Comparison of ENCODE assay signal across 16 cellular contexts in genomic region chr3:39183231-39184080, GRCh38. TPM values are rescaled to one million over a fixed set of nuclear protein-coding genes. Genes with fewer than 3 reads are reported as not detected.
DNase-seq lines count a peak whose midpoint lies in the region; FAIRE-seq and TF ChIP-seq lines count a peak whose summit lies in the region.
"Had no signal": no experiment of that assay in that cellular context is flagged by ENCODE, and none has a peak within 500 bp of the region (broad histone marks: within the 10 kb centered on the region; RNA-seq: fewer than 3 reads in every experiment).

No MANE protein-coding gene starts in this region.

- H3K9me3 ChIP-seq in OCI-LY7 (ENCODE audit: low read length), result no peaks in the 10 kb centered on the region

- no peaks in the 10 kb centered on the region for H3K79me2 ChIP-seq in OCI-LY7 (ENCODE audit: insufficient read depth, low read depth, low read length)

- no peak overlapping the region for H3K27ac ChIP-seq in OCI-LY7 (ENCODE audit: low read depth, low read length, poor library complexity, severe bottlenecking)
- H3K27ac ChIP-seq in rectal smooth muscle tissue (ENCODE audit: low read depth, low read length), result peak overlapping the region; percentile 15
- H3K27ac ChIP-seq: KMS-11, PC-9 had no signal

- H3K4me1 ChIP-seq in OCI-LY7 (ENCODE audit: insufficient read depth, low read length, poor library complexity, severe bottlenecking) (peaks cover 23% of the 10 kb centered on the region), rectal smooth muscle tissue (ENCODE audit: control insufficient read depth, insufficient read depth, low read length) (peaks cover 7% of the 10 kb centered on the region)

- H3K36me3 ChIP-seq in OCI-LY7 (ENCODE audit: insufficient read depth, low read length), result no peaks in the 10 kb centered on the region
- no peaks in the 10 kb centered on the region for H3K36me3 ChIP-seq in rectal smooth muscle tissue (ENCODE audit: control insufficient read depth, insufficient read depth, low read length)

- DNase-seq in DMS 273 treated with DMSO at 0.1 percent for 48 hours (lab: John Stamatoyannopoulos, UW) (peak; percentile 56), OCI-LY7 (ENCODE audit: low spot score) (peak; percentile 41), globus pallidus (ENCODE audit: low spot score) (peak; percentile 28), NCI-H1694 (lab: John Stamatoyannopoulos, UW) (no peak), iPS-NIHi7 (ENCODE audit: extremely low spot score) (no peak), germinal center (ENCODE audit: low spot score) (no peak), frontal cortex (ENCODE audit: low spot score in 2 of 2) (no peak)
- DNase-seq: activated CD8-positive, alpha-beta T cell treated with anti-CD3 and anti-CD28 coated beads, Interleukin-2, amount 10 ng/mL, durations not matched to agents 7 days and 5 days; COR-L47; effector memory CD4-positive, alpha-beta T cell; PC-9; stimulated activated CD4-positive, alpha-beta T cell treated with anti-CD3 and anti-CD28 coated beads, Interleukin-4, amount 100 ng/mL, for 4 hours; T-helper 2 cell had no signal

- FAIRE-seq in frontal cortex (lab: Jason Lieb, UNC), result no peak

- no peak for TF ChIP-seq CTCF in OCI-LY7 (conservative IDR thresholded peaks at IDR 0.05; ENCODE audit: low read length)

- H3K9me2 ChIP-seq in OCI-LY7 (ENCODE audit: insufficient read depth, low read length), result no peaks in the 10 kb centered on the region

- no peaks in the 10 kb centered on the region for H3K27me3 ChIP-seq in rectal smooth muscle tissue (ENCODE audit: control insufficient read depth, insufficient read depth, low read length)

- POLR2A ChIA-PET in OCI-LY7 (lab: Charles Lee), result interaction anchor here (1.0 to 1.5 kb wide), 2 partner anchors 79 to 104 kb away, joined by 4 read pairs; no protein-coding TSS in a partner anchor

- CTCF ChIA-PET in OCI-LY7 (lab: Charles Lee; ENCODE audit: unreplicated experiment), result no interaction called here

- H3K4me2 ChIP-seq in OCI-LY7 (ENCODE audit: low read length), result no peak overlapping the region
- H3K4me2 ChIP-seq: KMS-11, PC-9 had no signal

- H2AFZ ChIP-seq in OCI-LY7 (ENCODE audit: low read length), result no peak overlapping the region
- H2AFZ ChIP-seq: PC-9 had no signal

- H4K20me1 ChIP-seq in OCI-LY7 (ENCODE audit: insufficient read depth, low read length), result no peaks in the 10 kb centered on the region

- no peak overlapping the region for H3K9ac ChIP-seq in rectal smooth muscle tissue (ENCODE audit: low read length)
- H3K9ac ChIP-seq: KMS-11 had no signal

- intact Hi-C loops in OCI-LY7 (cut with micrococcal nuclease; ENCODE audit: unreplicated experiment), result loop anchor here (5.0 kb wide), 1 partner anchor 96 kb away; no protein-coding TSS in a partner anchor

- BruUV-seq in OCI-LY7 (replicated peaks; lab: Mats Ljungman, UMichigan), result no TSS peak

- H3K4me3 ChIP-seq in OCI-LY7 (ENCODE audit: low read depth, low read length, poor library complexity, severe bottlenecking) (no peak overlapping the region), rectal smooth muscle tissue (ENCODE audit: low read length) (no peak overlapping the region)
- H3K4me3 ChIP-seq: PC-9 had no signal

RNA-seq across cellular contexts. Expression of gene XIRP1, which starts 8.9 kb away (rescaled TPM):
- total RNA-seq in OCI-LY7 (2014; rRNA removed; shearing (Covaris generic)), result not detected in 2 replicates
- total RNA-seq in OCI-LY7 (2022), result not detected in 2 replicates
- total RNA-seq in frontal cortex, result not detected
- total RNA-seq: activated CD8-positive, alpha-beta T cell treated with anti-CD3 and anti-CD28 coated beads, Interleukin-2, amount 10 ng/mL, durations not matched to agents 7 days and 5 days; PC-9; pulmonary artery endothelial cell had no signal

RNA-seq across cellular contexts. Expression of gene CSRNP1, which starts 30.1 kb away (rescaled TPM):
- 9.5 and 10.5 TPM in 2 replicates for total RNA-seq in OCI-LY7 (2014; rRNA removed; shearing (Covaris generic))
- total RNA-seq in OCI-LY7 (2022), result 9.4 and 9.7 TPM in 2 replicates
- 2.4 TPM for total RNA-seq in frontal cortex

Comparison
In these comparisons a context has a peak if more than half of its experiments do, and no peak if none do; other contexts are left out.
1. DNase-seq: peak in DMS 273 treated with DMSO at 0.1 percent for 48 hours (single experiment), OCI-LY7 (single experiment) and globus pallidus (single experiment); none in NCI-H1694 (single experiment), iPS-NIHi7 (single experiment), germinal center (single experiment) and frontal cortex (0 of 2).